ENCODE assay signal across 20 cellular contexts in genomic region chr14:76599556-76599955, GRCh38.
A peak's percentile ranks its signal among the peaks of the same experiment; 100 is the strongest.
DNase-seq lines count a peak whose midpoint lies in the region; ATAC-seq and TF ChIP-seq lines count a peak whose summit lies in the region.
"Had no signal": no experiment of that assay in that cellular context is flagged by ENCODE, and none has a peak within 500 bp of the region (broad histone marks: within the 10 kb centered on the region; RNA-seq: fewer than 3 reads in every experiment).

No MANE protein-coding gene starts in this region.

- H3K9me2 ChIP-seq in GM23338 (ENCODE audit: insufficient read depth), result no peaks in the 10 kb centered on the region

- no peaks in the 10 kb centered on the region for H3K4me1 ChIP-seq in GM23338 (ENCODE audit: insufficient read depth)

- H3K4me3 Mint-ChIP-seq in GM23338 (no peak overlapping the region), nephron progenitor cell (no peak overlapping the region)
- H3K4me3 Mint-ChIP-seq: CD4-positive, alpha-beta T cell; IgD-negative memory B cell had no signal

- no peak overlapping the region for H3K4me3 ChIP-seq in GM23338

- no peaks in the 10 kb centered on the region for H3K36me3 ChIP-seq in GM23338 (ENCODE audit: insufficient read depth)

- H3K27me3 Mint-ChIP-seq in GM23338 (ENCODE audit: insufficient read depth, low read depth, poor library complexity) (peaks cover 7% of the 10 kb centered on the region), nephron progenitor cell (ENCODE audit: low read depth, poor library complexity) (peaks cover 24% of the 10 kb centered on the region)

- no peak overlapping the region for H3K27ac Mint-ChIP-seq in GM23338
- peak overlapping the region; percentile 12 for H3K27ac Mint-ChIP-seq in nephron progenitor cell
- H3K27ac Mint-ChIP-seq: CD4-positive, alpha-beta T cell had no signal

- H3K27ac ChIP-seq in GM23338 (ENCODE audit: low read depth), result no peak overlapping the region

- H3K27me3 ChIP-seq in GM23338 (ENCODE audit: insufficient read depth), result no peaks in the 10 kb centered on the region

- DNase-seq in GM23338 (ENCODE audit: low spot score) (peak; percentile 26), NCI-H2171 treated with DMSO at 0.1 percent for 48 hours (lab: John Stamatoyannopoulos, UW) (peak; percentile 98), cerebellar cortex (ENCODE audit: low spot score) (peak; percentile 69), nephron progenitor cell (no peak), AG20443 (ENCODE audit: low spot score) (no peak)
- DNase-seq: CD4-positive, alpha-beta T cell; COR-L47; GDM1; MV-4-11; NCI-H1105 treated with DMSO at 0.1 percent for 48 hours; NCI-H187 treated with DMSO at 0.1 percent for 48 hours; NCI-H2107; NCI-H2227 treated with DMSO at 0.1 percent for 48 hours; NCI-H526 treated with DMSO at 0.1 percent for 48 hours; SIG-M5 had no signal

- no peak overlapping the region for H3K4me2 ChIP-seq in GM23338

- H2AFZ ChIP-seq in GM23338, result peak overlapping the region; percentile 32; the same call in 1 of the 2 replicates

- TF ChIP-seq CTCF in GM23338 (conservative IDR thresholded peaks at IDR 0.05; ENCODE audit: low read depth in 2 of 2), result no peak
- TF ChIP-seq CTCF in nephron progenitor cell (IDR thresholded peaks at IDR 0.05), result no peak

- no peaks in the 10 kb centered on the region for H4K20me1 ChIP-seq in GM23338 (replicated peaks; ENCODE audit: insufficient read depth)

- ATAC-seq in GM23338 (0 out of 3 replicates have a peak, but pooled peaks have one; percentile 29), HG03196 (IDR thresholded peaks at IDR 0.05; ENCODE audit: unreplicated experiment) (no peak), GM18909 (IDR thresholded peaks at IDR 0.05; ENCODE audit: poor library complexity, unreplicated experiment) (no peak)
- ATAC-seq: Panc1, SK-N-SH treated with all-trans-retinoic acid at 6 μM for 48 hours had no signal

- no peaks in the 10 kb centered on the region for H3K79me2 ChIP-seq in GM23338 (replicated peaks; ENCODE audit: insufficient read depth)

- H3K36me3 Mint-ChIP-seq in GM23338 (ENCODE audit: low read depth) (peaks cover 3% of the 10 kb centered on the region; the same call in 1 of the 3 replicates), nephron progenitor cell (ENCODE audit: low read depth) (no peaks in the 10 kb centered on the region)
- H3K36me3 Mint-ChIP-seq: IgD-negative memory B cell had no signal

- H3K4me1 Mint-ChIP-seq in GM23338 (peaks cover 15% of the 10 kb centered on the region), nephron progenitor cell (peaks cover 5% of the 10 kb centered on the region)

- H3K9me3 Mint-ChIP-seq in GM23338 (peaks cover 7% of the 10 kb centered on the region; the same call in 2 of the 3 replicates), nephron progenitor cell (peaks cover 17% of the 10 kb centered on the region)
- H3K9me3 Mint-ChIP-seq: CD4-positive, alpha-beta T cell had no signal

- no peaks in the 10 kb centered on the region for H3F3A ChIP-seq in GM23338 (replicated peaks; ENCODE audit: low read depth)

TF ChIP-seq in GM23338, 12 proteins besides CTCF, POLR2A, EP300 and RAD21:
- no peak for TF ChIP-seq POLR2AphosphoS5 (IDR thresholded peaks at IDR 0.05; ENCODE audit: low read depth)
- no peak for TF ChIP-seq CREB1 (CRISPR knock-in tag; IDR thresholded peaks at IDR 0.05; ENCODE audit: low read depth)
- TF ChIP-seq JUNB (IDR thresholded peaks at IDR 0.05; ENCODE audit: unreplicated experiment), result no peak
- TF ChIP-seq NANOG (IDR thresholded peaks at IDR 0.05; ENCODE audit: borderline replicate concordance), result no peak
- TF ChIP-seq ETS1 (IDR thresholded peaks at IDR 0.05), result no peak
- no peak for TF ChIP-seq ZNF114 (CRISPR knock-in tag; IDR thresholded peaks at IDR 0.05)
- no peak for TF ChIP-seq EZH2phosphoT487 (IDR thresholded peaks at IDR 0.05; ENCODE audit: unreplicated experiment)

Comparison
In these comparisons a context has a peak if more than half of its experiments do, and no peak if none do; other contexts are left out.
1. DNase-seq: peak in GM23338 (single experiment), NCI-H2171 treated with DMSO at 0.1 percent for 48 hours (single experiment) and cerebellar cortex (single experiment); none in nephron progenitor cell (single experiment) and AG20443 (single experiment).